In the genomic region with DNA sequence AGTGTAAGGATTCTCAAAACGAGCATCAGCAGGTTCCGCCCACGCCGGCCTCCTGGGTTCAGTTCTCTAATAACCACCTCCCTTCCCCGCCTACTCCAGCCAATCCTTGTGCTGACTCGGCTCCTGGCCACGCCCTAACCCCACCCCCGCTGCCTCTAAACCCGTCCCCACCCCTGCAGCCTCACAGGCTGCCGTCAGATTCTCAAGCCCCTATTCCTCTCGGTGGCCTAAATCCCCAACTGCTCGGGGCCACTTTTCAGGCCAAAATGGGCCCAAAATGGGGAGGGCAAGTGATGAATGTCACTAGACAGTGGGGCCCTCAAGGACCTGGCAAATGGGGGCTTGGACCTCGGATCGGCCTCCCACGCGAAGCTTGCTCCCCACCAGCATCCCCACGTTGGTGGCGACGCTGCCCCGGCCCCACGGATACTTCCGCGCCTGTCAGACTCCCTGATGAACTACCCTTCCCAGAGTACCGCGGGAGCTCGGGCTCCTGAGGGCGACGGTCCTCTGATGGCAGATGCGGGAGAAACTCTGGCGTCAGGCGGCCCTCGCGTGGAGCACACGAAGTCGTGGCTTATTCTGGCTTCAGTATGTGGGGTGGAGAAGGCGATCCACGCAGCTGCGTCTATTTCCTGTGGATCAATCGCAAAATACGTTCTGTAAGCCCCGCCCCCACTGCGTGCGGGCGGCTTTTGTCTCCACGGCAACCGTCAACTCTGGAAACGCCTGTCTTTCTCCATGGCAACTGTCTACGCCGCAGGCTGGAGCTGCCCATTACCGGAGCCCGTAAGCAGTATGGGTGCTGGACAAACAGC, we compare ENCODE assay signal across 8 cellular contexts. TPM values are rescaled to one million over a fixed set of nuclear protein-coding genes. Genes with fewer than 3 reads are reported as not detected.
DNase-seq lines count a peak whose midpoint lies in the region; ATAC-seq and TF ChIP-seq lines count a peak whose summit lies in the region.

No MANE protein-coding gene starts in this region.

- POLR2A ChIA-PET in RWPE1 (lab: Yijun Ruan, JAX; ENCODE audit: low non-redundant PET), result no interaction called here

- peaks cover 0 to 5% (median 0%) of the 10 kb centered on the region in 11 experiments; a peak in 1 of 22 replicates for H3K27me3 ChIP-seq in BLaER1 treated with 17β-estradiol and CSF1 and Interleukin-3, amounts not matched to agents 10 nM and 100 nM
- H3K27me3 ChIP-seq in HUES48 (ENCODE audit: control insufficient read depth, insufficient read depth, low read length), result no peaks in the 10 kb centered on the region
- H3K27me3 ChIP-seq in neutrophil, result peaks cover 44% of the 10 kb centered on the region
- no peaks in the 10 kb centered on the region for H3K27me3 ChIP-seq in stomach

- H3K4me3 ChIP-seq in BLaER1 treated with 17β-estradiol and CSF1 and Interleukin-3, amounts not matched to agents 10 nM and 100 nM, result peak overlapping the region in 7 of 10 experiments; percentile 19 to 39 (median 26); a peak in 6 of 20 replicates
- H3K4me3 ChIP-seq in HUES48 (ENCODE audit: low read depth, low read length) (peak overlapping the region; percentile 67), neutrophil (ENCODE audit: low read depth in 1 of 2, low read length in 1 of 2) (peak overlapping the region; percentile 53 to 60), stomach (peak overlapping the region; percentile 40 to 54 (median 43))

- 0 out of 22 replicates have a peak overlapping the region, but pooled peaks of 1 of the 11 experiments have one; percentile 5 for H3K9ac ChIP-seq in BLaER1 treated with 17β-estradiol and CSF1 and Interleukin-3, amounts not matched to agents 10 nM and 100 nM
- H3K9ac ChIP-seq in HUES48 (ENCODE audit: low read depth, low read length), result no peak overlapping the region

- no peak for TF ChIP-seq CTCF in RWPE1 (conservative IDR thresholded peaks at IDR 0.05; ENCODE audit: low read depth)
- TF ChIP-seq CTCF in neutrophil (IDR thresholded peaks at IDR 0.05), result no peak
- TF ChIP-seq CTCF in stomach (IDR thresholded peaks at IDR 0.05), result no peak

- peak overlapping the region; percentile 8 to 61 (median 41); a peak in 17 of 22 replicates for H3K4me2 ChIP-seq in BLaER1 treated with 17β-estradiol and CSF1 and Interleukin-3, amounts not matched to agents 10 nM and 100 nM

- 2 to 4% (median 4%) methylated on average over 27 to 51 of the region's 51 CpGs for WGBS in stomach, 5 donors

- intact Hi-C loops in stomach (cut with DNase I; ENCODE audit: low total_unique reads), result no loop called here

- no peak overlapping the region; a peak in 1 of 22 replicates for H3K27ac ChIP-seq in BLaER1 treated with 17β-estradiol and CSF1 and Interleukin-3, amounts not matched to agents 10 nM and 100 nM
- H3K27ac ChIP-seq in HUES48 (ENCODE audit: low read depth, low read length) (peak overlapping the region; percentile 29), RWPE1 (peak overlapping the region; percentile 4; the same call in 1 of the 2 replicates), neutrophil (peak overlapping the region; percentile 23), stomach (peak overlapping the region; percentile 62 to 79 (median 72))

- CTCF ChIA-PET in RWPE1 (lab: Yijun Ruan, JAX), result interaction anchor here (0.5 to 0.6 kb wide), 3 partner anchors 16 to 58 kb away, joined by 3 read pairs; no protein-coding TSS in a partner anchor

- no peak for TF ChIP-seq POLR2A in stomach (IDR thresholded peaks at IDR 0.05)

- no peak for ATAC-seq in GM18519 (IDR thresholded peaks at IDR 0.05; ENCODE audit: low FRiP score, unreplicated experiment)

- H4K20me1 ChIP-seq in BLaER1 treated with 17β-estradiol and CSF1 and Interleukin-3, amounts not matched to agents 10 nM and 100 nM, result no peaks in the 10 kb centered on the region

- DNase-seq in RWPE1 (ENCODE audit: low spot score) (peak; percentile 79), activated gamma-delta T cell (lab: John Stamatoyannopoulos, UW) (peak; percentile 47), foreskin melanocyte (peak; percentile 85), stomach (peak; percentile 55)

- peaks cover 31 to 47% (median 41%) of the 10 kb centered on the region in 11 experiments for H3K36me3 ChIP-seq in BLaER1 treated with 17β-estradiol and CSF1 and Interleukin-3, amounts not matched to agents 10 nM and 100 nM
- H3K36me3 ChIP-seq in HUES48 (ENCODE audit: control insufficient read depth, insufficient read depth, low read length) (peaks cover 28% of the 10 kb centered on the region), neutrophil (peaks cover 4% of the 10 kb centered on the region), stomach (peaks cover 10 to 33% (median 24%) of the 10 kb centered on the region in 4 donors)

- no peak for TF ChIP-seq EP300 in stomach (IDR thresholded peaks at IDR 0.05)

- peaks cover 0 to 6% (median 0%) of the 10 kb centered on the region in 10 experiments; a peak in 2 of 20 replicates for H3K4me1 ChIP-seq in BLaER1 treated with 17β-estradiol and CSF1 and Interleukin-3, amounts not matched to agents 10 nM and 100 nM
- no peaks in the 10 kb centered on the region for H3K4me1 ChIP-seq in HUES48 (ENCODE audit: control insufficient read depth, insufficient read depth, low read length)
- peaks cover 19 to 27% of the 10 kb centered on the region in 2 experiments for H3K4me1 ChIP-seq in neutrophil (ENCODE audit: control insufficient read depth in 1 of 2, insufficient read depth in 1 of 2, low read depth in 1 of 2, low read length in 1 of 2)
- peaks cover 0 to 17% (median 12%) of the 10 kb centered on the region in 4 donors for H3K4me1 ChIP-seq in stomach

- peaks cover 61 to 88% (median 75%) of the 10 kb centered on the region in 11 experiments for H3K9me3 ChIP-seq in BLaER1 treated with 17β-estradiol and CSF1 and Interleukin-3, amounts not matched to agents 10 nM and 100 nM (replicated peaks in 1 of 11)
- H3K9me3 ChIP-seq in HUES48 (ENCODE audit: control insufficient read depth, insufficient read depth, low read length) (peaks cover 48% of the 10 kb centered on the region), neutrophil (peaks cover 8% of the 10 kb centered on the region), stomach (peaks cover 24 to 56% (median 50%) of the 10 kb centered on the region in 4 donors)

RNA-seq across cellular contexts. Expression of a gene that starts 24.8 kb away (rescaled TPM):
- total RNA-seq in stomach, result 10 to 100 TPM in 3 of 5 donors, 1 to 10 TPM in 1, under 1 TPM in 1; 0.58 to 28.0 (median 12.1) TPM
- 1 to 10 TPM; 1.7 to 2.6 (median 2.0) TPM for polyA plus RNA-seq in stomach

RNA-seq across cellular contexts. Expression of a gene that starts 25.4 kb away (rescaled TPM):
- total RNA-seq in stomach, result 10 to 100 TPM in 4 of 5 donors, 1 to 10 TPM in 1; 3.5 to 39.7 (median 24.5) TPM
- polyA plus RNA-seq in stomach, result 10 to 100 TPM; 16.1 to 34.1 (median 18.7) TPM

Comparison
In these comparisons a context has a peak if more than half of its experiments do, and no peak if none do; other contexts are left out.
1. H3K27ac ChIP-seq: peak in HUES48 (single experiment), RWPE1 (single experiment), neutrophil (single experiment) and stomach (5 of 5); none in BLaER1 treated with 17β-estradiol and CSF1 and Interleukin-3, amounts not matched to agents 10 nM and 100 nM (0 of 11).
2. Peak in every context shown above with its lines, with median percentiles within 50 percentile points of each other: H3K4me3 ChIP-seq and DNase-seq.